Comparison of ENCODE assay signal across 11 cellular contexts in genomic region chr2:41922177-41922576, GRCh38.
DNase-seq lines count a peak whose midpoint lies in the region; ATAC-seq and TF ChIP-seq lines count a peak whose summit lies in the region.
"Had no signal": no experiment of that assay in that cellular context is flagged by ENCODE, and none has a peak within 500 bp of the region (broad histone marks: within the 10 kb centered on the region; RNA-seq: fewer than 3 reads in every experiment).

No MANE protein-coding gene starts in this region.

- no peak overlapping the region for H3K27ac ChIP-seq in gastroesophageal sphincter
- H3K27ac ChIP-seq in WERI-Rb-1: no peak overlapping the region

- WGBS in gastroesophageal sphincter (ENCODE audit: low coverage in 1 of 2), 2 donors: 67 to 74% methylated on average over 1 to 3 of the region's 5 CpGs

- H3K9me3 ChIP-seq in gastroesophageal sphincter: no peaks in the 10 kb centered on the region
- H3K9me3 ChIP-seq in WERI-Rb-1 (ENCODE audit: severe bottlenecking): peaks cover 5% of the 10 kb centered on the region

- no peak for TF ChIP-seq CTCF in gastroesophageal sphincter (IDR thresholded peaks at IDR 0.05)
- no peak for TF ChIP-seq CTCF in retinal pigment epithelial cell (conservative IDR thresholded peaks at IDR 0.05; ENCODE audit: low read depth, low read length)
- no peak for TF ChIP-seq CTCF in WERI-Rb-1 (IDR thresholded peaks at IDR 0.05; ENCODE audit: low read depth, low read length)

- H3K4me3 ChIP-seq in gastroesophageal sphincter: no peak overlapping the region
- no peak overlapping the region for H3K4me3 ChIP-seq in retinal pigment epithelial cell (ENCODE audit: low read length)
- H3K4me3 ChIP-seq in WERI-Rb-1 (ENCODE audit: low read depth, low read length): no peak overlapping the region

- H3K4me1 ChIP-seq in gastroesophageal sphincter: peaks cover 0 to 13% (median 0%) of the 10 kb centered on the region in 3 donors

- TF ChIP-seq EP300 in gastroesophageal sphincter (IDR thresholded peaks at IDR 0.05): no peak

- H3K27me3 ChIP-seq in gastroesophageal sphincter: no peaks in the 10 kb centered on the region
- H3K27me3 ChIP-seq in WERI-Rb-1 (ENCODE audit: insufficient read depth, low read depth, severe bottlenecking): no peaks in the 10 kb centered on the region

- H3K36me3 ChIP-seq in gastroesophageal sphincter: no peaks in the 10 kb centered on the region
- H3K36me3 ChIP-seq in WERI-Rb-1: no peaks in the 10 kb centered on the region

- TF ChIP-seq POLR2A in gastroesophageal sphincter (IDR thresholded peaks at IDR 0.05): no peak

- DNase-seq in HCEC 1CT (peak; percentile 41), SIG-M5 (lab: John Stamatoyannopoulos, UW) (peak; percentile 16), retinal pigment epithelial cell (ENCODE audit: low read depth) (peak; percentile 70), activated gamma-delta T cell treated with Interleukin-2 at 50 U/mL for 16 hours (no peak), WERI-Rb-1 (no peak)
- DNase-seq: activated CD8-positive, alpha-beta memory T cell treated with anti-CD3 and anti-CD28 coated beads for 24 hours; head of caudate nucleus; NCI-H2081 treated with DMSO at 0.1 percent for 48 hours had no signal

- ATAC-seq in gastroesophageal sphincter (peak; percentile 60), HG03025 (IDR thresholded peaks at IDR 0.05; ENCODE audit: low FRiP score, unreplicated experiment) (no peak), HG03095 (IDR thresholded peaks at IDR 0.05; ENCODE audit: unreplicated experiment) (no peak)

Comparison
In these comparisons a context has a peak if more than half of its experiments do, and no peak if none do; other contexts are left out.
1. DNase-seq: peak in HCEC 1CT (single experiment), SIG-M5 (single experiment) and retinal pigment epithelial cell (single experiment); none in activated gamma-delta T cell treated with Interleukin-2 at 50 U/mL for 16 hours (single experiment) and WERI-Rb-1 (single experiment).